ENCODE assay signal across 8 cellular contexts in the genomic region with DNA sequence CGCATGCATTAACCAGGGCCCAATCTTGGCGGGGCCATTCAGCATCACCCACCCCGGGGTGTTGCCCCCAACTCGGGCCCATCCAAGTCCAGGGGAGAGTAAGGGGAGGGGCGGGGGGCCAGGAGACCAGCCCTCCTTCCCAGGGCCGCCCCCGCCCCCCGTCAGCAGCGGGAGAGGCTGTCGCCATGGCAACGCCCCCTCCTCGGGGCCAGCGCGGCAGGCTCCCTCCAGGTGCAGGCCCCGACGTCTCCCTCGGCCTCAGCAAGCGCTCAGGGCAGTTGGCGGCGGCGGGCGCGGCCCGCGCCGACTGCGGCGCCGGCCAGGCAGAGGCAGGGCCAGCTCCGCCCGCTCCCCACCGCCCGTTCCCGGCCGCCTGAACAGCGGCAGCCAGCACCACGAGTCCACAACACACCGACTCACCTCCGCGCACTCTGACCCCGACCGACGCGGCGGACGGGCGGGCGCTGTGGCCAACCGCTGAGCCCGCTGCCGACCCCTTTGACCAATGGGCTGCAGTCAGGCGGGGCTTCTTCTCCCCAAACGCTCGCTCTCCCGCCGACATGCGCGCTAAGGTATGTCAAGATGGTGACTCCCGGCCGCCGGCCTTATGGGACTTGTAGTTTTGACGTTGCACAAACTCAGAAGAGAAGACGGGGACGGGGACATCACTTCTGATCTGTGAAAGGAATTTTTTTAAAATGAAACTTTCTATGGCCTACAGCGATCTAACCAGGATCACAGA. TPM values are rescaled to one million over a fixed set of nuclear protein-coding genes. Genes with fewer than 3 reads are reported as not detected.
DNase-seq lines count a peak whose midpoint lies in the region; ATAC-seq and TF ChIP-seq lines count a peak whose summit lies in the region.

A gene with protein sequence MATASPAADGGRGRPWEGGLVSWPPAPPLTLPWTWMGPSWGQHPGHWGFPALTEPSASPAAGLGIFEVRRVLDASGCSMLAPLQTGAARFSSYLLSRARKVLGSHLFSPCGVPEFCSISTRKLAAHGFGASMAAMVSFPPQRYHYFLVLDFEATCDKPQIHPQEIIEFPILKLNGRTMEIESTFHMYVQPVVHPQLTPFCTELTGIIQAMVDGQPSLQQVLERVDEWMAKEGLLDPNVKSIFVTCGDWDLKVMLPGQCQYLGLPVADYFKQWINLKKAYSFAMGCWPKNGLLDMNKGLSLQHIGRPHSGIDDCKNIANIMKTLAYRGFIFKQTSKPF (minus strand): TSS at position 418 of the 742 bp plus-strand sequence. CDS start 231 bp downstream, at position 187.

- H3K4me1 ChIP-seq in suprapubic skin: peaks cover 23% of the 10 kb centered on the region

- H3K27me3 Mint-ChIP-seq in activated naive CD4-positive, alpha-beta T cell treated with anti-CD3 and anti-CD28 coated beads, Interleukin-2, amount 50 U/mL, for 24 hours: no peaks in the 10 kb centered on the region

- peak within 1 kb of the TSS; percentile 95 for H3K27ac Mint-ChIP-seq in activated naive CD4-positive, alpha-beta T cell treated with anti-CD3 and anti-CD28 coated beads, Interleukin-2, amount 50 U/mL, for 24 hours

- ATAC-seq in HG02588 (IDR thresholded peaks at IDR 0.05; ENCODE audit: unreplicated experiment) (peak; percentile 98), SK-N-SH treated with all-trans-retinoic acid at 6 μM for 48 hours (peak; percentile 100)

- no peaks in the 10 kb centered on the region for H3K36me3 ChIP-seq in GM06990 (ENCODE audit: control insufficient read depth, insufficient read depth, low read length)
- peaks cover 4% of the 10 kb centered on the region for H3K36me3 ChIP-seq in suprapubic skin

- H3K27ac ChIP-seq in suprapubic skin: peak within 1 kb of the TSS; percentile 64

- no peak for TF ChIP-seq CTCF in GM06990 (IDR thresholded peaks at IDR 0.05; ENCODE audit: insufficient read depth, low read length, poor library complexity, severe bottlenecking)
- TF ChIP-seq CTCF in suprapubic skin (IDR thresholded peaks at IDR 0.05): no peak

- peak in 1 of 2 donors; percentile 59 for TF ChIP-seq POLR2A in suprapubic skin (IDR thresholded peaks at IDR 0.05)

- H3K4me3 ChIP-seq in GM06990 (replicated peaks; ENCODE audit: low read depth, low read length): peak within 1 kb of the TSS; percentile 82
- peak within 1 kb of the TSS; percentile 80 for H3K4me3 ChIP-seq in suprapubic skin

- no peaks in the 10 kb centered on the region for H3K27me3 ChIP-seq in GM06990 (replicated peaks; ENCODE audit: control insufficient read depth, insufficient read depth, low read length)
- no peaks in the 10 kb centered on the region for H3K27me3 ChIP-seq in suprapubic skin

- WGBS in suprapubic skin: 0% methylated on average over 18 of the region's 65 CpGs

- no peaks in the 10 kb centered on the region for H3K9me3 ChIP-seq in suprapubic skin

- DNase-seq in GM06990 (ENCODE audit: extremely low read depth, insufficient read length) (peak; percentile 98), NCI-H1092 (lab: John Stamatoyannopoulos, UW) (peak; percentile 98), globus pallidus (ENCODE audit: low spot score) (peak; percentile 98), nucleus accumbens (lab: John Stamatoyannopoulos, UW) (peak; percentile 67 to 99 (median 97)), suprapubic skin (ENCODE audit: low spot score in 2 of 2) (peak; percentile 98 to 99)

- no peaks in the 10 kb centered on the region for H3K9me3 Mint-ChIP-seq in activated naive CD4-positive, alpha-beta T cell treated with anti-CD3 and anti-CD28 coated beads, Interleukin-2, amount 50 U/mL, for 24 hours

- H3K4me3 Mint-ChIP-seq in activated naive CD4-positive, alpha-beta T cell treated with anti-CD3 and anti-CD28 coated beads, Interleukin-2, amount 50 U/mL, for 24 hours: peak within 1 kb of the TSS; percentile 96

- no peak for TF ChIP-seq EP300 in suprapubic skin (IDR thresholded peaks at IDR 0.05)

- peaks cover 42% of the 10 kb centered on the region for H3K4me1 Mint-ChIP-seq in activated naive CD4-positive, alpha-beta T cell treated with anti-CD3 and anti-CD28 coated beads, Interleukin-2, amount 50 U/mL, for 24 hours

- peaks cover 1% of the 10 kb centered on the region for H3K36me3 Mint-ChIP-seq in activated naive CD4-positive, alpha-beta T cell treated with anti-CD3 and anti-CD28 coated beads, Interleukin-2, amount 50 U/mL, for 24 hours

TF ChIP-seq in SK-N-SH treated with all-trans-retinoic acid at 6 μM for 48 hours, 23 proteins besides CTCF, POLR2A, EP300 and RAD21:
- TF ChIP-seq SNAI2 (CRISPR knock-in tag; IDR thresholded peaks at IDR 0.05) (no peak), RARB (CRISPR knock-in tag; IDR thresholded peaks at IDR 0.05) (no peak), TOX (CRISPR knock-in tag; IDR thresholded peaks at IDR 0.05; ENCODE audit: borderline replicate concordance) (no peak), PPARA (CRISPR knock-in tag; IDR thresholded peaks at IDR 0.05; ENCODE audit: borderline replicate concordance) (no peak), ESRRG (CRISPR knock-in tag; IDR thresholded peaks at IDR 0.05) (no peak), CSDC2 (CRISPR knock-in tag; IDR thresholded peaks at IDR 0.05) (no peak), TCF4 (CRISPR knock-in tag; IDR thresholded peaks at IDR 0.05; ENCODE audit: borderline replicate concordance) (no peak), GLIS3 (CRISPR knock-in tag; IDR thresholded peaks at IDR 0.05) (no peak), ZFP30 (CRISPR knock-in tag; IDR thresholded peaks at IDR 0.05) (no peak), ZNF70 (CRISPR knock-in tag; IDR thresholded peaks at IDR 0.05) (no peak), ARNTL (CRISPR knock-in tag; IDR thresholded peaks at IDR 0.05; ENCODE audit: borderline replicate concordance, low read depth) (no peak), ISL1 (CRISPR knock-in tag; IDR thresholded peaks at IDR 0.05) (no peak), ZNF565 (CRISPR knock-in tag; conservative IDR thresholded peaks at IDR 0.05; ENCODE audit: low read depth) (no peak), CREB5 (CRISPR knock-in tag; IDR thresholded peaks at IDR 0.05; ENCODE audit: low read depth) (no peak), ZFP3 (CRISPR knock-in tag; IDR thresholded peaks at IDR 0.05) (no peak), CSRNP3 (CRISPR knock-in tag; IDR thresholded peaks at IDR 0.05) (no peak)
TF ChIP-seq in SK-N-SH treated with all-trans-retinoic acid at 6 μM for 48 hours: peak in this region for 0.

RNA-seq across cellular contexts. Expression of the gene that starts here (rescaled TPM):
- 10 to 100 TPM; 23.3 to 33.4 (median 31.0) TPM for total RNA-seq in suprapubic skin

Comparison
In these comparisons a context has a peak if more than half of its experiments do, and no peak if none do; other contexts are left out.
1. Peak in every context shown above with its lines: DNase-seq, ATAC-seq, H3K4me3 ChIP-seq and H3K27ac ChIP-seq.